ENCODE assay signal across 1 cellular context in genomic region chr12:115433014-115433634, GRCh38.
TF ChIP-seq lines count a peak whose summit lies in the region.

No MANE protein-coding gene starts in this region.

TF ChIP-seq in HepG2, 621 proteins besides CTCF, POLR2A, EP300 and RAD21 (continued from another document and continues in another):
- TF ChIP-seq TRAFD1 (CRISPR knock-in tag; IDR thresholded peaks at IDR 0.05; ENCODE audit: borderline replicate concordance) (no peak), ZFP62 (CRISPR knock-in tag; IDR thresholded peaks at IDR 0.05) (no peak), ZNF142 (CRISPR knock-in tag; IDR thresholded peaks at IDR 0.05) (no peak; the same call in 1 of the 2 replicates), NFIC (IDR thresholded peaks at IDR 0.05; ENCODE audit: low read length) (peak; percentile 61), ZNF777 (CRISPR knock-in tag; IDR thresholded peaks at IDR 0.05) (no peak), TFAP4 (IDR thresholded peaks at IDR 0.05; ENCODE audit: borderline replicate concordance, low read depth) (peak; percentile 38; the same call in 1 of the 2 replicates), SATB2 (CRISPR knock-in tag; IDR thresholded peaks at IDR 0.05) (peak; percentile 31; the same call in 1 of the 2 replicates), STAG1 (CRISPR knock-in tag; IDR thresholded peaks at IDR 0.05) (peak; percentile 34; the same call in 1 of the 2 replicates), BRCA1 (CRISPR knock-in tag; IDR thresholded peaks at IDR 0.05) (no peak), HES4 (CRISPR knock-in tag; IDR thresholded peaks at IDR 0.05; ENCODE audit: borderline replicate concordance) (no peak), FOXO4 (CRISPR knock-in tag; conservative IDR thresholded peaks at IDR 0.05) (no peak), MXI1 (IDR thresholded peaks at IDR 0.05; ENCODE audit: borderline replicate concordance, low read depth, low read length) (no peak), RAD51 (IDR thresholded peaks at IDR 0.05; ENCODE audit: borderline replicate concordance) (no peak), GPN1 (CRISPR knock-in tag; IDR thresholded peaks at IDR 0.05; ENCODE audit: borderline replicate concordance) (no peak), ZFP1 (CRISPR knock-in tag; IDR thresholded peaks at IDR 0.05) (0 out of 2 replicates have a peak, but pooled peaks have one; percentile 73), MXD1 (CRISPR knock-in tag; IDR thresholded peaks at IDR 0.05) (no peak), ZBTB7A (CRISPR knock-in tag; IDR thresholded peaks at IDR 0.05) (peak; percentile 67; the same call in 1 of the 2 replicates), IRF9 (CRISPR knock-in tag; IDR thresholded peaks at IDR 0.05; ENCODE audit: borderline replicate concordance) (no peak), ZNF260 (CRISPR knock-in tag; IDR thresholded peaks at IDR 0.05; ENCODE audit: borderline replicate concordance, low read depth) (no peak), ZUFSP (CRISPR knock-in tag; IDR thresholded peaks at IDR 0.05; ENCODE audit: borderline replicate concordance) (no peak), CENPBD1 (CRISPR knock-in tag; IDR thresholded peaks at IDR 0.05; ENCODE audit: borderline replicate concordance, low read depth) (no peak), TCF7L2 (IDR thresholded peaks at IDR 0.05; ENCODE audit: low read depth, low read length) (no peak), SIN3A (IDR thresholded peaks at IDR 0.05; ENCODE audit: borderline replicate concordance, low read depth, low read length) (no peak), ATF7-NPFF (CRISPR knock-in tag; IDR thresholded peaks at IDR 0.05; ENCODE audit: low read depth) (no peak), SRSF4 (IDR thresholded peaks at IDR 0.05; ENCODE audit: low read depth, low read length, poor library complexity, severe bottlenecking) (no peak), ZNF724P (CRISPR knock-in tag; IDR thresholded peaks at IDR 0.05; ENCODE audit: borderline replicate concordance) (no peak), ZNF235 (CRISPR knock-in tag; IDR thresholded peaks at IDR 0.05; ENCODE audit: borderline replicate concordance) (no peak), MTF1 (CRISPR knock-in tag; IDR thresholded peaks at IDR 0.05) (no peak), ZHX1 (CRISPR knock-in tag; IDR thresholded peaks at IDR 0.05; ENCODE audit: low read depth) (no peak), NCOA5 (CRISPR knock-in tag; IDR thresholded peaks at IDR 0.05) (no peak), ZNF713 (CRISPR knock-in tag; IDR thresholded peaks at IDR 0.05) (no peak), ZNF547 (CRISPR knock-in tag; IDR thresholded peaks at IDR 0.05) (no peak), RBM39 (IDR thresholded peaks at IDR 0.05; ENCODE audit: low read depth, low read length, poor library complexity, severe bottlenecking) (no peak), POLR2G (IDR thresholded peaks at IDR 0.05; ENCODE audit: low read depth, low read length) (no peak), ZNF775 (CRISPR knock-in tag; IDR thresholded peaks at IDR 0.05; ENCODE audit: borderline replicate concordance) (no peak), ZNF687 (CRISPR knock-in tag; IDR thresholded peaks at IDR 0.05) (no peak; the same call in 1 of the 2 replicates), ZNF569 (CRISPR knock-in tag; IDR thresholded peaks at IDR 0.05; ENCODE audit: borderline replicate concordance) (no peak)
